ENCODE assay signal across 19 cellular contexts in the genomic region with DNA sequence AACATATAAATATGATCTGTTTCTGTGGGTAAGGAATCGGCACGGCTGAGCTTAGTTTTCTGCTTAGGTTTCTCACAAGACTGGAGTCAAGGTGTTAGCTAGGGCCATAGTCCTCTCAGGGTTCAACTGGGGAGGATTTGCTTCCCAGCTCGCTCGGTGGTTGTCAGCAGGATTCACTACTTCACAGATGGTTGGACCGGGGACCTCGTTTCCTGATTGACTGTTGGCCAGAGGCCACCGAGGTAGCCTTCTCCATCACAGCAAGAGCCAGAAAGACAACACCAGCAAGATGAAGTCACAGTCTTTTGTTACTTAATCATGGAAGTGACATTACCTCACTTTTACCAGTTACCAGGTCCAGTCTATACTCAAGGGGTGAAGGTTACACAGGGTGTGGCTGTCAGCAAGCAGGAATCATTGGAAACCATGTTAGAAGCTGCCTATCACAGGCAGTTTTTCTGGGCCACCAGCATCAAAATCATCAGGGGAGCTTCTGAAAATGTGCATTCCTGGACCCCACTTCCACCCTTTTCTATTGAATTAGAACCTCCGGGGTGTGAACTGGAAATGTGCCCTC. TPM values are rescaled to one million over a fixed set of nuclear protein-coding genes. Genes with fewer than 3 reads are reported as not detected.
"Had no signal": no experiment of that assay in that cellular context is flagged by ENCODE, and none has a peak within 500 bp of the region (broad histone marks: within the 10 kb centered on the region; RNA-seq: fewer than 3 reads in every experiment).

No MANE protein-coding gene starts in this region.

- H3K9me3 ChIP-seq: esophagus squamous epithelium, prostate gland, right lobe of liver, thoracic aorta had no signal

- DNase-seq: activated CD4-positive, alpha-beta memory T cell treated with anti-CD3 and anti-CD28 coated beads, Interleukin-2, amount 10 ng/mL, durations not matched to agents 7 days and 5 days; activated CD4-positive, alpha-beta T cell treated with anti-CD3 and anti-CD28 coated beads for 36 hours; activated naive CD4-positive, alpha-beta T cell; activated naive CD8-positive, alpha-beta T cell treated with anti-CD3 and anti-CD28 coated beads, Interleukin-2, amount 10 ng/mL, durations not matched to agents 7 days and 5 days; brain microvascular endothelial cell; esophagus squamous epithelium; glutamatergic neuron; hypothalamus; mesenchymal stem cell; natural killer cell; right lobe of liver; stimulated activated naive CD8-positive, alpha-beta T cell treated with anti-CD3 and anti-CD28 coated beads, Interleukin-15, amount 100 ng/mL, for 72 hours; T-helper 1 cell; T1000 had no signal

- H3K4me3 ChIP-seq: esophagus squamous epithelium, prostate gland, right lobe of liver, thoracic aorta had no signal

- H3K27me3 ChIP-seq: brain microvascular endothelial cell, esophagus squamous epithelium, right lobe of liver had no signal

- H3K4me1 ChIP-seq: prostate gland had no signal

- H3K27ac ChIP-seq: brain microvascular endothelial cell, right lobe of liver, thoracic aorta had no signal

RNA-seq across cellular contexts. Expression of a gene that starts 34.0 kb away (rescaled TPM):
- total RNA-seq: activated CD4-positive, alpha-beta memory T cell treated with anti-CD3 and anti-CD28 coated beads, Interleukin-2, amount 10 ng/mL, durations not matched to agents 7 days and 5 days; fibroblast of villous mesenchyme; liver; natural killer cell; right lobe of liver had no signal

RNA-seq across cellular contexts. Expression of a gene that starts 37.7 kb away (rescaled TPM):
- total RNA-seq: kidney epithelial cell had no signal
